Comparison of ENCODE assay signal across 21 cellular contexts in genomic region chr16:53542283-53542682, GRCh38. TPM values are rescaled to one million over a fixed set of nuclear protein-coding genes. Genes with fewer than 3 reads are reported as not detected.
DNase-seq lines count a peak whose midpoint lies in the region; ATAC-seq, FAIRE-seq and TF ChIP-seq lines count a peak whose summit lies in the region.
"Had no signal": no experiment of that assay in that cellular context is flagged by ENCODE, and none has a peak within 500 bp of the region (broad histone marks: within the 10 kb centered on the region; RNA-seq: fewer than 3 reads in every experiment).

No MANE protein-coding gene starts in this region.

- no peak overlapping the region for H3K4ac ChIP-seq in H9 (ENCODE audit: low read depth, low read length)

- H3K4me3 Mint-ChIP-seq in H9, result no peak overlapping the region
- H3K4me3 Mint-ChIP-seq in activated T-helper 17 cell treated with anti-CD3 and anti-CD28 coated beads, Interleukin-2, amount 50 U/mL, for 72 hours, result no peak overlapping the region

- H2BK5ac ChIP-seq in H9 (ENCODE audit: insufficient read length, low read length), result no peak overlapping the region

- peak; percentile 37; the same call in 2 of the 3 replicates for TF ChIP-seq CTCF in H9 (conservative IDR thresholded peaks at IDR 0.05)
- peak in 2 of 3 experiments; percentile 12 to 15 for TF ChIP-seq CTCF in keratinocyte (optimal IDR thresholded peaks at IDR 0.05 in 1 of 3, IDR thresholded peaks at IDR 0.05 in 1 of 3, conservative IDR thresholded peaks at IDR 0.05 in 1 of 3; ENCODE audit: extremely low read depth in 1 of 3, insufficient read depth in 2 of 3, low read length in 3 of 3)

- peaks cover 2 to 10% (median 3%) of the 10 kb centered on the region in 3 experiments; a peak in 6 of 7 replicates for H3K36me3 Mint-ChIP-seq in H9 (ENCODE audit: insufficient read depth in 1 of 3, low read depth in 3 of 3)
- no peaks in the 10 kb centered on the region for H3K36me3 Mint-ChIP-seq in activated T-helper 17 cell treated with anti-CD3 and anti-CD28 coated beads, Interleukin-2, amount 50 U/mL, for 72 hours (ENCODE audit: low read depth)

- H3K9me3 Mint-ChIP-seq in H9, result peaks cover 11 to 13% of the 10 kb centered on the region in 2 experiments
- no peaks in the 10 kb centered on the region for H3K9me3 Mint-ChIP-seq in activated T-helper 17 cell treated with anti-CD3 and anti-CD28 coated beads, Interleukin-2, amount 50 U/mL, for 72 hours

- H4K5ac ChIP-seq in H9 (ENCODE audit: insufficient read length, low read depth, low read length), result no peak overlapping the region

- H3K36me3 ChIP-seq in keratinocyte (ENCODE audit: control insufficient read depth in 2 of 2, extremely low read depth in 1 of 2, insufficient read depth in 2 of 2, low read length in 2 of 2), result no peaks in the 10 kb centered on the region

- H3K27me3 ChIP-seq in H9 (ENCODE audit: insufficient read depth, low read length) (no peaks in the 10 kb centered on the region), keratinocyte (ENCODE audit: control insufficient read depth, extremely low read depth, insufficient read depth, low read length) (peaks cover 7% of the 10 kb centered on the region)

- H3K4me2 ChIP-seq in H9 (ENCODE audit: insufficient read depth, insufficient read length, low read length) (no peak overlapping the region), keratinocyte (ENCODE audit: control insufficient read depth, extremely low read depth, insufficient read depth, low read depth, low read length) (no peak overlapping the region)

- H2BK12ac ChIP-seq in H9 (ENCODE audit: insufficient read length, low read depth, low read length), result no peak overlapping the region

- H3T11ph ChIP-seq in H9 (ENCODE audit: low read length), result no peak overlapping the region

- no peak overlapping the region for H2BK20ac ChIP-seq in H9 (ENCODE audit: low read depth, low read length, poor library complexity, severe bottlenecking)

- H3K9me3 ChIP-seq in H9 (ENCODE audit: control insufficient read depth, low read depth, low read length) (no peaks in the 10 kb centered on the region), keratinocyte (ENCODE audit: control insufficient read depth, low read depth, low read length) (no peaks in the 10 kb centered on the region)

- no peak overlapping the region for H3K14ac ChIP-seq in H9 (ENCODE audit: insufficient read depth, low read length)

- H4K20me1 ChIP-seq in H9 (ENCODE audit: control insufficient read depth, insufficient read depth, insufficient read length) (no peaks in the 10 kb centered on the region), keratinocyte (ENCODE audit: control insufficient read depth, extremely low read depth, insufficient read depth, low read length) (no peaks in the 10 kb centered on the region)

- H3K79me1 ChIP-seq in H9 (ENCODE audit: insufficient read depth, low read depth, low read length, poor library complexity, severe bottlenecking), result no peaks in the 10 kb centered on the region

- peak; percentile 86 for DNase-seq in COLO668 (lab: John Stamatoyannopoulos, UW; ENCODE audit: unreplicated experiment)
- peak; percentile 77 for DNase-seq in H9
- no peak for DNase-seq in keratinocyte (ENCODE audit: low read depth, low spot score)
- no peak for DNase-seq in CD1c-positive myeloid dendritic cell (ENCODE audit: extremely low spot score)
- no peak for DNase-seq in T-helper 1 cell
- DNase-seq in AG08396 (ENCODE audit: low spot score), result no peak
- DNase-seq in activated naive CD4-positive, alpha-beta T cell treated with anti-CD3 and anti-CD28 coated beads, Interleukin-2, amount 50 U/mL, for 16 hours, result no peak
- DNase-seq: Caco-2; DND-41; GDM1; Karpas-422; NCI-H2029 treated with DMSO at 0.1 percent for 48 hours; NCI-H524 treated with DMSO at 0.1 percent for 48 hours; NK-92 treated with Interleukin-12 subunit alpha and Interleukin-12 subunit beta, amount 100 ng/mL, for 24 hours; OCI-M1 had no signal

- H2AK5ac ChIP-seq in H9 (ENCODE audit: insufficient read length, low read length), result no peak overlapping the region

- H3K79me2 ChIP-seq in H9 (ENCODE audit: insufficient read depth, low read length), result no peaks in the 10 kb centered on the region
- no peaks in the 10 kb centered on the region for H3K79me2 ChIP-seq in keratinocyte (ENCODE audit: control insufficient read depth, insufficient read depth, low read length)

- no peak overlapping the region for H3K56ac ChIP-seq in H9 (ENCODE audit: insufficient read length, low read depth, low read length)

- no peak overlapping the region for H3K23ac ChIP-seq in H9 (ENCODE audit: insufficient read length, low read depth, low read length)

- no peaks in the 10 kb centered on the region for H3K23me2 ChIP-seq in H9 (ENCODE audit: insufficient read length, low read depth, low read length, poor library complexity, severe bottlenecking)

- H3K4me1 ChIP-seq in H9 (ENCODE audit: insufficient read depth, low read length) (no peaks in the 10 kb centered on the region), keratinocyte (ENCODE audit: control insufficient read depth, extremely low read depth, insufficient read depth, low read length) (no peaks in the 10 kb centered on the region)

- H3K9me1 ChIP-seq in keratinocyte (ENCODE audit: control insufficient read depth, extremely low read depth, insufficient read depth, low read length), result no peaks in the 10 kb centered on the region

- dilution Hi-C loops in keratinocyte (cut with MboI; ENCODE audit: extremely low pct_ligation_motif_present, low sequenced_read_pairs), result no loop called here

- no peak for FAIRE-seq in keratinocyte (lab: Jason Lieb, UNC)
- FAIRE-seq: A204.1, GM12892, GM19239 had no signal

- H2BK15ac ChIP-seq in H9 (ENCODE audit: low read depth, low read length), result no peak overlapping the region

- WGBS in H9 (ENCODE audit: extremely low coverage, insufficient read length, low lambda C conversion rate), result no CpG with 5 or more reads among the region's 21 CpGs

- peak overlapping the region in 1 of 3 experiments; percentile 37; a peak in 2 of 7 replicates for H3K27ac Mint-ChIP-seq in H9
- H3K27ac Mint-ChIP-seq in activated T-helper 17 cell treated with anti-CD3 and anti-CD28 coated beads, Interleukin-2, amount 50 U/mL, for 72 hours, result peak overlapping the region; percentile 33

- H3K9ac ChIP-seq in H9 (ENCODE audit: extremely low read depth, insufficient read length, low read length) (no peak overlapping the region), keratinocyte (ENCODE audit: control insufficient read depth, extremely low read depth, insufficient read depth, low read length) (no peak overlapping the region)

- H3K27ac ChIP-seq in H9 (ENCODE audit: insufficient read length, low read depth, low read length), result no peak overlapping the region
- no peak overlapping the region for H3K27ac ChIP-seq in keratinocyte (ENCODE audit: control insufficient read depth, insufficient read depth, low read length)
- H3K27ac ChIP-seq: C4-2B, SK-N-MC had no signal

- H4K91ac ChIP-seq in H9 (ENCODE audit: insufficient read length, low read depth, low read length), result no peak overlapping the region

- H3K4me3 ChIP-seq in keratinocyte (ENCODE audit: control insufficient read depth in 2 of 3, extremely low read depth in 1 of 3, insufficient read depth in 2 of 3, low read depth in 1 of 3, low read length in 3 of 3), result no peak overlapping the region
- H3K4me3 ChIP-seq: SK-N-MC had no signal

- no peak overlapping the region for H4K8ac ChIP-seq in H9 (replicated peaks; ENCODE audit: insufficient read length, low read depth, low read length)

- H3K27me3 Mint-ChIP-seq in H9 (ENCODE audit: low read depth), result peaks cover 2% of the 10 kb centered on the region
- H3K27me3 Mint-ChIP-seq in activated T-helper 17 cell treated with anti-CD3 and anti-CD28 coated beads, Interleukin-2, amount 50 U/mL, for 72 hours, result no peaks in the 10 kb centered on the region

- no peak overlapping the region for H3K18ac ChIP-seq in H9 (ENCODE audit: insufficient read length, low read depth, low read length)

- H3K4me1 Mint-ChIP-seq in H9, result peaks cover 22 to 24% of the 10 kb centered on the region in 2 experiments
- H3K4me1 Mint-ChIP-seq in activated T-helper 17 cell treated with anti-CD3 and anti-CD28 coated beads, Interleukin-2, amount 50 U/mL, for 72 hours, result peaks cover 16% of the 10 kb centered on the region

- no peak overlapping the region for H2AFZ ChIP-seq in H9 (ENCODE audit: low read length)
- no peak overlapping the region for H2AFZ ChIP-seq in keratinocyte (ENCODE audit: control insufficient read depth, low read length)

- no peak for ATAC-seq in activated T-helper 17 cell treated with anti-CD3 and anti-CD28 coated beads, Interleukin-2, amount 50 U/mL, for 72 hours (replicated peaks)

- H2BK120ac ChIP-seq in H9 (ENCODE audit: low read depth, low read length, poor library complexity, severe bottlenecking), result no peak overlapping the region

RNA-seq across cellular contexts. Expression of gene AKTIP, which starts 39.3 kb away (rescaled TPM):
- total RNA-seq in H9 (2021), result 23.9 and 26.2 TPM in 2 replicates
- total RNA-seq in activated T-helper 17 cell treated with anti-CD3 and anti-CD28 coated beads, Interleukin-2, amount 50 U/mL, for 72 hours, result 10 to 100 TPM; 21.8 to 24.5 TPM
- 16.6 to 24.3 TPM (median 23.6 TPM) in 3 replicates for polyA plus RNA-seq in keratinocyte
- 29.6 TPM for polyA plus RNA-seq in keratinocyte (2011; ENCODE audit: low read depth)
- 15.9 and 35.1 TPM in 2 replicates for polyA plus RNA-seq in keratinocyte (2011; cell fraction: cytosol; rRNA removed)
- polyA plus RNA-seq in keratinocyte (2011; cell fraction: nucleus; rRNA removed), result 26.9 and 39.1 TPM in 2 replicates
- 12.9 and 47.1 TPM in 2 replicates for polyA plus RNA-seq in keratinocyte (2012; ENCODE audit: low replicate concordance)
- polyA minus RNA-seq in keratinocyte, result 7.3 to 27.6 TPM (median 25.3 TPM) in 3 replicates
- 15.5 TPM for polyA minus RNA-seq in keratinocyte (2011; cell fraction: cytosol; rRNA and poly(A)+ RNA removed)
- polyA minus RNA-seq in keratinocyte (2011; cell fraction: nucleus; rRNA and poly(A)+ RNA removed), result 8.0 and 11.9 TPM in 2 replicates

Comparison
In these comparisons a context has a peak if more than half of its experiments do, and no peak if none do; other contexts are left out.
1. DNase-seq: peak in COLO668 (single experiment) and H9 (single experiment); none in keratinocyte (single experiment), CD1c-positive myeloid dendritic cell (single experiment), T-helper 1 cell (0 of 5), AG08396 (single experiment) and activated naive CD4-positive, alpha-beta T cell treated with anti-CD3 and anti-CD28 coated beads, Interleukin-2, amount 50 U/mL, for 16 hours (single experiment).